ENCODE assay signal across 30 cellular contexts in genomic region chr11:72389116-72389515, GRCh38.
"Had no signal": no experiment of that assay in that cellular context is flagged by ENCODE, and none has a peak within 500 bp of the region (broad histone marks: within the 10 kb centered on the region; RNA-seq: fewer than 3 reads in every experiment).

No MANE protein-coding gene starts in this region.

- H3K27ac Mint-ChIP-seq: activated CD4-positive, alpha-beta memory T cell treated with anti-CD3 and anti-CD28 coated beads for 36 hours; activated CD4-positive, alpha-beta T cell treated with anti-CD3 and anti-CD28 coated beads, Interleukin-2, amount 10 ng/mL, durations not matched to agents 7 days and 5 days; activated naive CD4-positive, alpha-beta T cell treated with anti-CD3 and anti-CD28 coated beads for 36 hours; T-helper 17 cell; WTC11 had no signal

- H3K4me1 Mint-ChIP-seq: activated CD4-positive, alpha-beta T cell treated with anti-CD3 and anti-CD28 coated beads, Interleukin-2, amount 10 ng/mL, durations not matched to agents 7 days and 5 days had no signal

- DNase-seq: activated CD4-positive, alpha-beta memory T cell treated with anti-CD3 and anti-CD28 coated beads for 36 hours; activated CD4-positive, alpha-beta T cell treated with anti-CD3 and anti-CD28 coated beads, Interleukin-2, amount 10 ng/mL, durations not matched to agents 7 days and 5 days; activated CD4-positive, CD25-positive, alpha-beta regulatory T cell treated with anti-CD3 and anti-CD28 coated beads, Interleukin-2, amount 50 U/mL, for 72 hours; activated CD8-positive, alpha-beta memory T cell treated with anti-CD3 and anti-CD28 coated beads for 24 hours; activated gamma-delta T cell; activated naive CD4-positive, alpha-beta T cell treated with anti-CD3 and anti-CD28 coated beads for 36 hours; activated T-cell treated with anti-CD3 and anti-CD28 coated beads, Interleukin-2, amount 50 U/mL, for 4 hours; amniotic stem cell; body of pancreas; Kasumi-1; KBM-7; NCI-H1092; NCI-H1417; NCI-H1694; NCI-H2029; NCI-H2107; NCI-H2171 treated with DMSO at 0.1 percent for 48 hours; NCI-H226; NCI-H526; NCI-H774; OCI-M1; Peyer's patch; SHP77; T-helper 17 cell; T-helper 9 cell had no signal

- H3K4me3 Mint-ChIP-seq: activated CD4-positive, alpha-beta memory T cell treated with anti-CD3 and anti-CD28 coated beads for 36 hours; activated CD4-positive, alpha-beta T cell treated with anti-CD3 and anti-CD28 coated beads, Interleukin-2, amount 10 ng/mL, durations not matched to agents 7 days and 5 days; activated naive CD4-positive, alpha-beta T cell treated with anti-CD3 and anti-CD28 coated beads for 36 hours; activated T-cell treated with anti-CD3 and anti-CD28 coated beads, Interleukin-2, amount 50 U/mL, for 4 hours; T-helper 17 cell; WTC11 had no signal

- H3K4me3 ChIP-seq: ascending aorta, body of pancreas, cardiac muscle cell, Peyer's patch, SJSA1 had no signal

- H3K27me3 ChIP-seq: ascending aorta, body of pancreas, cardiac muscle cell, Peyer's patch, SJSA1 had no signal

- ATAC-seq: activated T-cell treated with anti-CD3 and anti-CD28 coated beads, Interleukin-2, amount 50 U/mL, for 4 hours; body of pancreas; T-helper 17 cell; WTC11 had no signal

- H3K27ac ChIP-seq: ascending aorta, body of pancreas, cardiac muscle cell, Peyer's patch, RWPE1, SJSA1 had no signal

- H3K4me1 ChIP-seq: ascending aorta, body of pancreas, Peyer's patch, SJSA1 had no signal

- H3K9me3 ChIP-seq: body of pancreas, Peyer's patch, SJSA1 had no signal

- H3K36me3 ChIP-seq: ascending aorta, cardiac muscle cell, Peyer's patch, SJSA1 had no signal

- H3K27me3 Mint-ChIP-seq: activated CD4-positive, alpha-beta memory T cell treated with anti-CD3 and anti-CD28 coated beads for 36 hours; activated CD4-positive, alpha-beta T cell treated with anti-CD3 and anti-CD28 coated beads, Interleukin-2, amount 10 ng/mL, durations not matched to agents 7 days and 5 days; T-helper 17 cell had no signal
